17 cellular contexts compared by ENCODE assay signal in the genomic region with DNA sequence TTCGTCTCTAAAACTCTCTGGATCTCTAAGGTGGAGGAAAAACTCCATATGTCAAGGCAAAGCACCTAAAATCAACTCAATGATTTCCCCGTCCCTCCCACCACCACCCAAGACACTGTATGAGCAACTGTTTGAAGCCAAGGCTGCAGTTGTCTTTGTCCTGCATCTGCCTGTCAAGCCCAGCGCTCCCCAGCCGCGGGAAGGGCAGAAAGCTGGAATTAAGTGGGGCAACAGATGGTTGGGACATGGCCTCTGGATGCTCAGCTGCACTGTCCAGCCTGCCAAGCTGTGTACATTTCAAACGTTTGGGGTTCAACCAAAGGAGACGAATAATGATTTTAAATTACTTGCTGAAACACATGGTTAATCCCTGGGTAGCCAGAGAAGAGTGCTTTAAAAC.
"Had no signal": no experiment of that assay in that cellular context is flagged by ENCODE, and none has a peak within 500 bp of the region (broad histone marks: within the 10 kb centered on the region; RNA-seq: fewer than 3 reads in every experiment).

No MANE protein-coding gene starts in this region.

- H3K4me3 ChIP-seq: body of pancreas, gastroesophageal sphincter, left ventricle myocardium inferior had no signal

- H3K4me1 ChIP-seq: body of pancreas, gastroesophageal sphincter, left ventricle myocardium inferior had no signal

- DNase-seq: activated B cell treated with CpG ODN at 0.5 μM for 24 hours; activated CD4-positive, alpha-beta T cell treated with anti-CD3 and anti-CD28 coated beads, Interleukin-2, amount 50 U/mL, for 1 hour; activated naive CD4-positive, alpha-beta T cell treated with anti-CD3 and anti-CD28 coated beads, Interleukin-2, amount 50 U/mL, for 16 hours; body of pancreas; cortex of kidney; effector CD8-positive, alpha-beta T cell; kidney; left ventricle myocardium inferior; mesendoderm; stimulated activated CD4-positive, alpha-beta T cell treated with anti-CD3 and anti-CD28 coated beads, Interleukin-12 subunit alpha, Interleukin-12 subunit beta, amount 100 ng/mL, for 4 hours; stimulated activated naive CD4-positive, alpha-beta T cell treated with Interleukin-2 at 50 U/mL for 16 hours had no signal

- H3K36me3 ChIP-seq: left ventricle myocardium inferior had no signal

- H3K9me3 Mint-ChIP-seq: activated B cell treated with CpG ODN at 0.5 μM for 24 hours; central memory CD8-positive, alpha-beta T cell; T-helper 1 cell treated with Interleukin-12 subunit alpha and Interleukin-12 subunit beta and Interleukin-4 antibody, amounts not matched to agents 30 μg/mL and 1 μg/mL, for 36 hours; type B pancreatic cell had no signal

- H3K27ac ChIP-seq: body of pancreas, epithelial cell of prostate, gastroesophageal sphincter, left ventricle myocardium inferior had no signal

- FAIRE-seq: kidney had no signal

- H3K9me3 ChIP-seq: body of pancreas, gastroesophageal sphincter, left ventricle myocardium inferior had no signal

- ATAC-seq: body of pancreas, gastroesophageal sphincter, sciatic nerve had no signal

- H3K27ac Mint-ChIP-seq: activated B cell treated with CpG ODN at 0.5 μM for 24 hours; T-helper 1 cell treated with Interleukin-12 subunit alpha and Interleukin-12 subunit beta and Interleukin-4 antibody, amounts not matched to agents 30 μg/mL and 1 μg/mL, for 36 hours; type B pancreatic cell had no signal

- H3K27me3 ChIP-seq: body of pancreas, gastroesophageal sphincter had no signal

- H3K36me3 Mint-ChIP-seq: type B pancreatic cell had no signal
